Comparison of ENCODE assay signal across 10 cellular contexts in genomic region chr13:67515895-67516294, GRCh38.
DNase-seq lines count a peak whose midpoint lies in the region; ATAC-seq and TF ChIP-seq lines count a peak whose summit lies in the region.
"Had no signal": no experiment of that assay in that cellular context is flagged by ENCODE, and none has a peak within 500 bp of the region (broad histone marks: within the 10 kb centered on the region; RNA-seq: fewer than 3 reads in every experiment).

No MANE protein-coding gene starts in this region.

- no peak overlapping the region for H3K27ac Mint-ChIP-seq in natural killer cell treated with Interleukin-12 subunit alpha and Interleukin-12 subunit beta and Interleukin-15 and Interleukin-18, amount 100 ng/mL, for 72 hours

- H3K79me2 ChIP-seq in ACC112 (ENCODE audit: control insufficient read depth, insufficient read depth, low read length, unreplicated experiment) (no peaks in the 10 kb centered on the region), SU-DHL-6 (ENCODE audit: insufficient read depth, low read length) (no peaks in the 10 kb centered on the region)

- H3K4me2 ChIP-seq in SU-DHL-6 (ENCODE audit: low read depth, low read length, poor library complexity, severe bottlenecking) = no peak overlapping the region

- peak overlapping the region; percentile 61 for H2AFZ ChIP-seq in ACC112 (ENCODE audit: low read length, unreplicated experiment)
- H2AFZ ChIP-seq in SU-DHL-6 (ENCODE audit: low read depth, low read length, severe bottlenecking) = peak overlapping the region; percentile 47

- peaks cover 5% of the 10 kb centered on the region for H3K9me3 Mint-ChIP-seq in natural killer cell treated with Interleukin-12 subunit alpha and Interleukin-12 subunit beta and Interleukin-15 and Interleukin-18, amount 100 ng/mL, for 72 hours

- H3K9me3 ChIP-seq in SU-DHL-6 (ENCODE audit: insufficient read depth, low read length) = no peaks in the 10 kb centered on the region
- H3K9me3 ChIP-seq: BLaER1 treated with 17β-estradiol and CSF1 and Interleukin-3, amounts not matched to agents 10 nM and 100 nM had no signal

- no peaks in the 10 kb centered on the region for H3K9me2 ChIP-seq in SU-DHL-6 (replicated peaks; ENCODE audit: insufficient read depth, low read length)

- H3F3A ChIP-seq in SU-DHL-6 (ENCODE audit: insufficient read depth) = no peaks in the 10 kb centered on the region

- H3K4me1 ChIP-seq in ACC112 (ENCODE audit: control insufficient read depth, insufficient read depth, low read length, unreplicated experiment) = no peaks in the 10 kb centered on the region

- H3K27ac ChIP-seq in ACC112 (ENCODE audit: low read depth, low read length) (peak overlapping the region; percentile 51), SU-DHL-6 (ENCODE audit: low read depth, low read length) (no peak overlapping the region)
- H3K27ac ChIP-seq: BLaER1 treated with 17β-estradiol and CSF1 and Interleukin-3, amounts not matched to agents 10 nM and 100 nM had no signal

- H3K36me3 ChIP-seq in ACC112 (ENCODE audit: insufficient read depth, low read length) = no peaks in the 10 kb centered on the region
- no peaks in the 10 kb centered on the region for H3K36me3 ChIP-seq in SU-DHL-6 (ENCODE audit: low read length)
- H3K36me3 ChIP-seq: BLaER1 treated with 17β-estradiol and CSF1 and Interleukin-3, amounts not matched to agents 10 nM and 100 nM had no signal

- no peak overlapping the region for H3K9ac ChIP-seq in SU-DHL-6 (ENCODE audit: low read length)
- H3K9ac ChIP-seq: BLaER1 treated with 17β-estradiol and CSF1 and Interleukin-3, amounts not matched to agents 10 nM and 100 nM had no signal

- H3K36me3 Mint-ChIP-seq in natural killer cell treated with Interleukin-12 subunit alpha and Interleukin-12 subunit beta and Interleukin-15 and Interleukin-18, amount 100 ng/mL, for 72 hours = no peaks in the 10 kb centered on the region

- H3K4me3 Mint-ChIP-seq in natural killer cell treated with Interleukin-12 subunit alpha and Interleukin-12 subunit beta and Interleukin-15 and Interleukin-18, amount 100 ng/mL, for 72 hours = no peak overlapping the region

- no peaks in the 10 kb centered on the region for H3K27me3 Mint-ChIP-seq in natural killer cell treated with Interleukin-12 subunit alpha and Interleukin-12 subunit beta and Interleukin-15 and Interleukin-18, amount 100 ng/mL, for 72 hours

- ATAC-seq in GM21360 (IDR thresholded peaks at IDR 0.05; ENCODE audit: unreplicated experiment) (peak; percentile 68), HG03280 (IDR thresholded peaks at IDR 0.05; ENCODE audit: unreplicated experiment) (peak; percentile 90)
- no peak for ATAC-seq in natural killer cell treated with Interleukin-12 subunit alpha and Interleukin-12 subunit beta and Interleukin-15 and Interleukin-18, amount 100 ng/mL, for 72 hours

- H3K27me3 ChIP-seq in ACC112 (ENCODE audit: insufficient read depth, low read length) = no peaks in the 10 kb centered on the region
- H3K27me3 ChIP-seq in SU-DHL-6 (ENCODE audit: low read length) = no peaks in the 10 kb centered on the region
- H3K27me3 ChIP-seq: BLaER1 treated with 17β-estradiol and CSF1 and Interleukin-3, amounts not matched to agents 10 nM and 100 nM had no signal

- H3K4me3 ChIP-seq in ACC112 (ENCODE audit: low read depth, low read length) = peak overlapping the region; percentile 37
- H3K4me3 ChIP-seq in SU-DHL-6 (ENCODE audit: insufficient read depth, low read length, poor library complexity, severe bottlenecking) = no peak overlapping the region
- H3K4me3 ChIP-seq: BLaER1 treated with 17β-estradiol and CSF1 and Interleukin-3, amounts not matched to agents 10 nM and 100 nM had no signal

- no peak for TF ChIP-seq CTCF in SU-DHL-6 (IDR thresholded peaks at IDR 0.05; ENCODE audit: insufficient read depth, low read length, poor library complexity, severe bottlenecking)

- no peaks in the 10 kb centered on the region for H3K4me1 Mint-ChIP-seq in natural killer cell treated with Interleukin-12 subunit alpha and Interleukin-12 subunit beta and Interleukin-15 and Interleukin-18, amount 100 ng/mL, for 72 hours (ENCODE audit: low read depth in 2 of 2)

- no peaks in the 10 kb centered on the region for H4K20me1 ChIP-seq in SU-DHL-6 (ENCODE audit: low read depth, low read length)
- H4K20me1 ChIP-seq: BLaER1 treated with 17β-estradiol and CSF1 and Interleukin-3, amounts not matched to agents 10 nM and 100 nM had no signal

- DNase-seq in AG20443 (ENCODE audit: low spot score) (no peak), mucosa of gallbladder (ENCODE audit: low spot score) (no peak), NCI-H524 (lab: John Stamatoyannopoulos, UW) (no peak)
- DNase-seq in natural killer cell treated with Interleukin-12 subunit alpha and Interleukin-12 subunit beta and Interleukin-15 and Interleukin-18, amount 100 ng/mL, for 72 hours (ENCODE audit: low spot score) = no peak
- DNase-seq: activated CD8-positive, alpha-beta memory T cell treated with anti-CD3 and anti-CD28 coated beads for 24 hours had no signal

Comparison
In these comparisons a context has a peak if more than half of its experiments do, and no peak if none do; other contexts are left out.
1. ATAC-seq: peak in GM21360 (single experiment) and HG03280 (single experiment); none in natural killer cell treated with Interleukin-12 subunit alpha and Interleukin-12 subunit beta and Interleukin-15 and Interleukin-18, amount 100 ng/mL, for 72 hours (0 of 2).